In genomic region chr2:196851068-196851467, GRCh38 we compare ENCODE assay signal across 28 cellular contexts. TPM values are rescaled to one million over a fixed set of nuclear protein-coding genes. Genes with fewer than 3 reads are reported as not detected.
"Had no signal": no experiment of that assay in that cellular context is flagged by ENCODE, and none has a peak within 500 bp of the region (broad histone marks: within the 10 kb centered on the region; RNA-seq: fewer than 3 reads in every experiment).

No MANE protein-coding gene starts in this region.

- H3K27ac ChIP-seq: epithelial cell of prostate, esophagus squamous epithelium, gastroesophageal sphincter, hepatocyte, stomach, thyroid gland, upper lobe of right lung, WERI-Rb-1 had no signal

- H3K9me3 ChIP-seq: esophagus squamous epithelium, gastroesophageal sphincter, stomach, thyroid gland, upper lobe of right lung had no signal

- H3K27me3 ChIP-seq: esophagus squamous epithelium, gastroesophageal sphincter, hepatocyte, stomach, thyroid gland, upper lobe of right lung had no signal

- DNase-seq: activated CD4-positive, alpha-beta memory T cell treated with anti-CD3 and anti-CD28 coated beads, Interleukin-2, amount 10 ng/mL, durations not matched to agents 7 days and 5 days; activated CD4-positive, alpha-beta T cell treated with anti-CD3 and anti-CD28 coated beads, Interleukin-2, amount 10 ng/mL, durations not matched to agents 7 days and 5 days; activated gamma-delta T cell treated with Interleukin-2 at 50 U/mL for 16 hours; activated naive CD4-positive, alpha-beta T cell treated with anti-CD3 and anti-CD28 coated beads, Interleukin-2, amount 50 U/mL, for 16 hours; amniotic stem cell; caudate nucleus; effector CD4-positive, alpha-beta T cell; esophagus squamous epithelium; islet precursor cell; left ventricle myocardium superior; naive thymus-derived CD8-positive, alpha-beta T cell; posterior cingulate gyrus; right cardiac atrium; stimulated activated CD4-positive, alpha-beta T cell treated with anti-CD3 and anti-CD28 coated beads, Interleukin-15, amount 100 ng/mL, for 24 hours; stimulated activated CD4-positive, alpha-beta T cell treated with anti-CD3 and anti-CD28 coated beads, Interleukin-2, amount 100 ng/mL, for 24 hours; stimulated activated naive B cell treated with anti-CD40 and anti-IgM and Interleukin-4, amounts not matched to agents 10 μg/mL and 1 μg/mL and 100 μg/mL, for 72 hours; stomach; SW 1271; T1000; thyroid gland; upper lobe of right lung; WERI-Rb-1 had no signal

- ATAC-seq: activated CD4-positive, CD25-positive, alpha-beta regulatory T cell treated with anti-CD3 and anti-CD28 coated beads, Interleukin-2, amount 50 U/mL, for 24 hours; gastroesophageal sphincter; left ventricle myocardium superior; naive thymus-derived CD8-positive, alpha-beta T cell; right cardiac atrium; stimulated activated naive B cell treated with anti-CD40 and anti-IgM and Interleukin-4, amounts not matched to agents 10 μg/mL and 1 μg/mL and 100 μg/mL, for 72 hours; upper lobe of right lung had no signal

- H2AFZ ChIP-seq: hepatocyte had no signal

- H3K4me2 ChIP-seq: hepatocyte had no signal

- H3K4me3 ChIP-seq: esophagus squamous epithelium, gastroesophageal sphincter, hepatocyte, stomach, thyroid gland, upper lobe of right lung had no signal

- H3K36me3 ChIP-seq: upper lobe of right lung had no signal

- H3K4me1 ChIP-seq: esophagus squamous epithelium, gastroesophageal sphincter, stomach, thyroid gland, upper lobe of right lung had no signal

- H3K79me2 ChIP-seq: hepatocyte had no signal

RNA-seq across cellular contexts. Expression of gene C2orf66, which starts 41.9 kb away (rescaled TPM):
- total RNA-seq: chondrocyte; left ventricle myocardium superior; lung microvascular endothelial cell; naive thymus-derived CD8-positive, alpha-beta T cell; stomach; thyroid gland had no signal
